In the genomic region with DNA sequence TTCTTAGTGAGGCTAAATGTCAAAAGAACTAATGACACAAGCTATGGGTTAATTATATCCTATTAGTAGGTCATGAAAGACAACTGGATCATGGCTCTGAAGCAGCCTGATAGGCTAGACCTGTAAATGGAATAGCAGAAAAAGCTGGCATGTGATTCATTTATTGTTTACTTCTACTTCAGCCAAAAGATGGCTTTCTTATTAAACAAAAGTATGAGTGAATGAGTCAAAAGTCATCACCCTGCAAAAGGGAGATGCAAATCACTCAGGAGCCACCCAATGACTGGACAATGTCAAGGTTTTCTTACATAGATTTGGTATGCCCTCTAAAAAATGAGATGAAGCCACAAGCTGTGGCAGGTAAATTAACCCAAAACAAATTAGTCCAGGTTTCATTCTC, we compare ENCODE assay signal across 33 cellular contexts.
A peak's percentile ranks its signal among the peaks of the same experiment; 100 is the strongest.
DNase-seq lines count a peak whose midpoint lies in the region; ATAC-seq, FAIRE-seq and TF ChIP-seq lines count a peak whose summit lies in the region.
"Had no signal": no experiment of that assay in that cellular context is flagged by ENCODE, and none has a peak within 500 bp of the region (broad histone marks: within the 10 kb centered on the region; RNA-seq: fewer than 3 reads in every experiment).

No MANE protein-coding gene starts in this region.

- no peaks in the 10 kb centered on the region for H3K36me3 Mint-ChIP-seq in activated T-helper 1 cell treated with anti-CD3 and anti-CD28 coated beads, Interleukin-12 subunit alpha, Interleukin-12 subunit beta, Interleukin-2, Interleukin-4 antibody, amounts not matched to agents 30 ng/mL and 10 ng/mL and 1 ng/mL, durations not matched to agents 14 hours and 24 hours and 36 hours (ENCODE audit: low read depth)
- H3K36me3 Mint-ChIP-seq: activated naive CD4-positive, alpha-beta T cell treated with anti-CD3 and anti-CD28 coated beads, Interleukin-2, amount 10 ng/mL, durations not matched to agents 7 days and 5 days had no signal

- POLR2A ChIA-PET in A549 (lab: Yijun Ruan, JAX) = no interaction called here

- H3K9me3 ChIP-seq in A549 (no peaks in the 10 kb centered on the region), adipocyte (ENCODE audit: control insufficient read depth, low read length) (no peaks in the 10 kb centered on the region)
- H3K9me3 ChIP-seq: BLaER1, gastroesophageal sphincter, left lung, neutrophil, tibial artery had no signal

- H3K27me3 ChIP-seq in adipocyte (replicated peaks; ENCODE audit: control insufficient read depth, insufficient read depth, low read length) = no peaks in the 10 kb centered on the region
- H3K27me3 ChIP-seq: BLaER1, gastroesophageal sphincter, left lung, neutrophil, tibial artery had no signal

- H3K4me1 Mint-ChIP-seq in activated T-helper 1 cell treated with anti-CD3 and anti-CD28 coated beads, Interleukin-12 subunit alpha, Interleukin-12 subunit beta, Interleukin-2, Interleukin-4 antibody, amounts not matched to agents 30 ng/mL and 10 ng/mL and 1 ng/mL, durations not matched to agents 14 hours and 24 hours and 36 hours (ENCODE audit: low read depth) = no peaks in the 10 kb centered on the region
- H3K4me1 Mint-ChIP-seq: activated naive CD4-positive, alpha-beta T cell treated with anti-CD3 and anti-CD28 coated beads, Interleukin-2, amount 10 ng/mL, durations not matched to agents 7 days and 5 days; GM23338 had no signal

- H3K4me3 Mint-ChIP-seq in activated T-helper 1 cell treated with anti-CD3 and anti-CD28 coated beads, Interleukin-12 subunit alpha, Interleukin-12 subunit beta, Interleukin-2, Interleukin-4 antibody, amounts not matched to agents 30 ng/mL and 10 ng/mL and 1 ng/mL, durations not matched to agents 14 hours and 24 hours and 36 hours = no peak overlapping the region
- H3K4me3 Mint-ChIP-seq: activated naive CD4-positive, alpha-beta T cell treated with anti-CD3 and anti-CD28 coated beads, Interleukin-2, amount 10 ng/mL, durations not matched to agents 7 days and 5 days; GM23338 had no signal

- peak overlapping the region; percentile 41 for H3K4me2 ChIP-seq in A549
- H3K4me2 ChIP-seq: BLaER1, GM23338 had no signal

- H3K4me3 ChIP-seq in A549 = no peak overlapping the region
- no peak overlapping the region for H3K4me3 ChIP-seq in adipocyte (ENCODE audit: low read length)
- H3K4me3 ChIP-seq: BLaER1, gastroesophageal sphincter, GM23338, left lung, tibial artery had no signal

- H3K27me3 Mint-ChIP-seq in activated T-helper 1 cell treated with anti-CD3 and anti-CD28 coated beads, Interleukin-12 subunit alpha, Interleukin-12 subunit beta, Interleukin-2, Interleukin-4 antibody, amounts not matched to agents 30 ng/mL and 10 ng/mL and 1 ng/mL, durations not matched to agents 14 hours and 24 hours and 36 hours (ENCODE audit: insufficient read depth) = no peaks in the 10 kb centered on the region
- H3K27me3 Mint-ChIP-seq: activated naive CD4-positive, alpha-beta T cell treated with anti-CD3 and anti-CD28 coated beads, Interleukin-2, amount 10 ng/mL, durations not matched to agents 7 days and 5 days had no signal

- no peak for FAIRE-seq in A549 (lab: Jason Lieb, UNC)
- FAIRE-seq: colon, GM12891, TTC549 had no signal

- no peak overlapping the region for H3K27ac Mint-ChIP-seq in activated T-helper 1 cell treated with anti-CD3 and anti-CD28 coated beads, Interleukin-12 subunit alpha, Interleukin-12 subunit beta, Interleukin-2, Interleukin-4 antibody, amounts not matched to agents 30 ng/mL and 10 ng/mL and 1 ng/mL, durations not matched to agents 14 hours and 24 hours and 36 hours
- H3K27ac Mint-ChIP-seq: activated naive CD4-positive, alpha-beta T cell treated with anti-CD3 and anti-CD28 coated beads, Interleukin-2, amount 10 ng/mL, durations not matched to agents 7 days and 5 days; GM23338 had no signal

- intact Hi-C loops in activated T-helper 1 cell treated with anti-CD3 and anti-CD28 coated beads, Interleukin-12 subunit alpha, Interleukin-12 subunit beta, Interleukin-2, Interleukin-4 antibody, amounts not matched to agents 30 ng/mL and 10 ng/mL and 1 ng/mL, durations not matched to agents 14 hours and 24 hours and 36 hours (cut with micrococcal nuclease) = no loop called here

- no peaks in the 10 kb centered on the region for H3K9me3 Mint-ChIP-seq in activated T-helper 1 cell treated with anti-CD3 and anti-CD28 coated beads, Interleukin-12 subunit alpha, Interleukin-12 subunit beta, Interleukin-2, Interleukin-4 antibody, amounts not matched to agents 30 ng/mL and 10 ng/mL and 1 ng/mL, durations not matched to agents 14 hours and 24 hours and 36 hours
- H3K9me3 Mint-ChIP-seq: GM23338 had no signal

- ATAC-seq in A549 (no peak), HG03159 (IDR thresholded peaks at IDR 0.05; ENCODE audit: unreplicated experiment) (no peak), GM19023 (IDR thresholded peaks at IDR 0.05; ENCODE audit: unreplicated experiment) (no peak)
- ATAC-seq: GM23338, left lung, Panc1 had no signal

- DNase-seq in A549 (ENCODE audit: low read depth in 1 of 2, low spot score in 1 of 2) = no peak
- peak; percentile 64 for DNase-seq in HCEC 1CT
- DNase-seq in adipocyte (ENCODE audit: low read depth) = peak; percentile 16
- peak; percentile 26 for DNase-seq in myocyte (ENCODE audit: low read depth)
- no peak for DNase-seq in T1000 (lab: John Stamatoyannopoulos, UW)
- no peak for DNase-seq in activated T-helper 1 cell treated with anti-CD3 and anti-CD28 coated beads, Interleukin-12 subunit alpha, Interleukin-12 subunit beta, Interleukin-2, Interleukin-4 antibody, amounts not matched to agents 30 ng/mL and 10 ng/mL and 1 ng/mL, durations not matched to agents 14 hours and 24 hours and 36 hours (ENCODE audit: low spot score)
- DNase-seq: ACHN; activated CD4-positive, alpha-beta T cell treated with anti-CD3 and anti-CD28 coated beads, Interleukin-2, amount 50 U/mL, for 48 hours; activated CD8-positive, alpha-beta memory T cell treated with anti-CD3 and anti-CD28 coated beads, Interleukin-2, amount 50 U/mL, for 4 hours; activated naive CD4-positive, alpha-beta T cell treated with anti-CD3 and anti-CD28 coated beads, Interleukin-2, amount 10 ng/mL, durations not matched to agents 7 days and 5 days; amniotic stem cell; Calu3; DND-41; effector CD8-positive, alpha-beta T cell; hypothalamus; left lung; mesendoderm; NCI-H1105 treated with DMSO at 0.1 percent for 48 hours; NCI-H2029; NCI-H526 treated with DMSO at 0.1 percent for 48 hours; SIG-M5; stimulated activated CD4-positive, alpha-beta T cell treated with anti-CD3 and anti-CD28 coated beads, Interleukin-2, amount 100 ng/mL, for 24 hours; tibial artery had no signal

- H3K36me3 ChIP-seq in adipocyte (ENCODE audit: control insufficient read depth, insufficient read depth, low read length, severe bottlenecking) = no peaks in the 10 kb centered on the region
- H3K36me3 ChIP-seq: BLaER1, gastroesophageal sphincter, left lung, neutrophil, tibial artery had no signal

- H3K27ac ChIP-seq in A549 = peak overlapping the region in 1 of 2 experiments; percentile 40; a peak in 1 of 6 replicates
- H3K27ac ChIP-seq: BLaER1, gastroesophageal sphincter, left lung, neutrophil, tibial artery had no signal

- peak overlapping the region; percentile 38 for H3K9ac ChIP-seq in adipocyte (ENCODE audit: low read length)
- H3K9ac ChIP-seq: BLaER1 had no signal

- CTCF ChIA-PET in A549 (lab: Yijun Ruan, JAX) = interaction anchor here (1.0 to 2.5 kb wide), 2 partner anchors 12 to 403 kb away, joined by 5 to 6 read pairs; no protein-coding TSS in a partner anchor

- no peak for TF ChIP-seq RAD21 in A549 (conservative IDR thresholded peaks at IDR 0.05 in 1 of 2, IDR thresholded peaks at IDR 0.05 in 1 of 2)

- no peak for TF ChIP-seq POLR2A in A549 (IDR thresholded peaks at IDR 0.05; ENCODE audit: low read length)

- H3K4me1 ChIP-seq in A549 (peaks cover 34% of the 10 kb centered on the region), adipocyte (ENCODE audit: control insufficient read depth, insufficient read depth, low read length) (peaks cover 58% of the 10 kb centered on the region)

- TF ChIP-seq CTCF in A549 (IDR thresholded peaks at IDR 0.05) = no peak

- TF ChIP-seq EP300 in A549 (IDR thresholded peaks at IDR 0.05) = no peak

TF ChIP-seq in A549, 52 proteins besides CTCF, POLR2A, EP300 and RAD21:
- TF ChIP-seq, protein P1, sequence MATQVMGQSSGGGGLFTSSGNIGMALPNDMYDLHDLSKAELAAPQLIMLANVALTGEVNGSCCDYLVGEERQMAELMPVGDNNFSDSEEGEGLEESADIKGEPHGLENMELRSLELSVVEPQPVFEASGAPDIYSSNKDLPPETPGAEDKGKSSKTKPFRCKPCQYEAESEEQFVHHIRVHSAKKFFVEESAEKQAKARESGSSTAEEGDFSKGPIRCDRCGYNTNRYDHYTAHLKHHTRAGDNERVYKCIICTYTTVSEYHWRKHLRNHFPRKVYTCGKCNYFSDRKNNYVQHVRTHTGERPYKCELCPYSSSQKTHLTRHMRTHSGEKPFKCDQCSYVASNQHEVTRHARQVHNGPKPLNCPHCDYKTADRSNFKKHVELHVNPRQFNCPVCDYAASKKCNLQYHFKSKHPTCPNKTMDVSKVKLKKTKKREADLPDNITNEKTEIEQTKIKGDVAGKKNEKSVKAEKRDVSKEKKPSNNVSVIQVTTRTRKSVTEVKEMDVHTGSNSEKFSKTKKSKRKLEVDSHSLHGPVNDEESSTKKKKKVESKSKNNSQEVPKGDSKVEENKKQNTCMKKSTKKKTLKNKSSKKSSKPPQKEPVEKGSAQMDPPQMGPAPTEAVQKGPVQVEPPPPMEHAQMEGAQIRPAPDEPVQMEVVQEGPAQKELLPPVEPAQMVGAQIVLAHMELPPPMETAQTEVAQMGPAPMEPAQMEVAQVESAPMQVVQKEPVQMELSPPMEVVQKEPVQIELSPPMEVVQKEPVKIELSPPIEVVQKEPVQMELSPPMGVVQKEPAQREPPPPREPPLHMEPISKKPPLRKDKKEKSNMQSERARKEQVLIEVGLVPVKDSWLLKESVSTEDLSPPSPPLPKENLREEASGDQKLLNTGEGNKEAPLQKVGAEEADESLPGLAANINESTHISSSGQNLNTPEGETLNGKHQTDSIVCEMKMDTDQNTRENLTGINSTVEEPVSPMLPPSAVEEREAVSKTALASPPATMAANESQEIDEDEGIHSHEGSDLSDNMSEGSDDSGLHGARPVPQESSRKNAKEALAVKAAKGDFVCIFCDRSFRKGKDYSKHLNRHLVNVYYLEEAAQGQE (IDR thresholded peaks at IDR 0.05) = no peak
- no peak for TF ChIP-seq SREBF2 (IDR thresholded peaks at IDR 0.05)
- TF ChIP-seq CHD4 (IDR thresholded peaks at IDR 0.05; ENCODE audit: borderline replicate concordance) = no peak
- no peak for TF ChIP-seq CHD2 (IDR thresholded peaks at IDR 0.05; ENCODE audit: low read length, partially characterized antibody)
- TF ChIP-seq, protein P2, sequence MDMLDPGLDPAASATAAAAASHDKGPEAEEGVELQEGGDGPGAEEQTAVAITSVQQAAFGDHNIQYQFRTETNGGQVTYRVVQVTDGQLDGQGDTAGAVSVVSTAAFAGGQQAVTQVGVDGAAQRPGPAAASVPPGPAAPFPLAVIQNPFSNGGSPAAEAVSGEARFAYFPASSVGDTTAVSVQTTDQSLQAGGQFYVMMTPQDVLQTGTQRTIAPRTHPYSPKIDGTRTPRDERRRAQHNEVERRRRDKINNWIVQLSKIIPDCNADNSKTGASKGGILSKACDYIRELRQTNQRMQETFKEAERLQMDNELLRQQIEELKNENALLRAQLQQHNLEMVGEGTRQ (IDR thresholded peaks at IDR 0.05) = no peak
- no peak for TF ChIP-seq RARB (CRISPR knock-in tag; IDR thresholded peaks at IDR 0.05)
- TF ChIP-seq GATA3 (IDR thresholded peaks at IDR 0.05; ENCODE audit: borderline replicate concordance) = no peak

Comparison
In these comparisons a context has a peak if more than half of its experiments do, and no peak if none do; other contexts are left out.
1. DNase-seq: peak in HCEC 1CT (single experiment), adipocyte (single experiment) and myocyte (single experiment); none in A549 (0 of 2), T1000 (single experiment) and activated T-helper 1 cell treated with anti-CD3 and anti-CD28 coated beads, Interleukin-12 subunit alpha, Interleukin-12 subunit beta, Interleukin-2, Interleukin-4 antibody, amounts not matched to agents 30 ng/mL and 10 ng/mL and 1 ng/mL, durations not matched to agents 14 hours and 24 hours and 36 hours (single experiment).